ENCODE assay signal across 1 cellular context in the genomic region with DNA sequence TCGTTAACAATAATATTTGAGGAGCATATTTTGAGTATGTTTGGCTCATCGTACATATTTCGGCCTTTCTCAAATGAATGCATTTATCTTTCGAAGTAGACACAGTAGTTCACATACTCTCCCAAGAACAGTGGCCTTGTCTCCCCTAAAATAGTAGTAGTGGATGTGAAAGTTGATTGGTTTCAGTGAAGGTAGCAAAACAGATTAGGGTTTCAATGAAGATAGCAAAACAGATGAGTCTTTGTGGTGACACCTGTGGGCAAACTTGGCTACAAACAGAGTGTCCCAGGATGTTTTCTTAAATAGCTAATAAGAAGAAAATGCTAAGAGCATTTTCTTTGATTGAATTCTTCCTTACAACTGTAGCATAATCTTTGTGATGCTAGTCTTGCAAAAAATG.
TF ChIP-seq lines count a peak whose summit lies in the region.

No MANE protein-coding gene starts in this region.

TF ChIP-seq in GM23338, 12 proteins besides CTCF, POLR2A, EP300 and RAD21 (continued from another document):
- no peak for TF ChIP-seq JUNB (IDR thresholded peaks at IDR 0.05; ENCODE audit: unreplicated experiment)
- no peak for TF ChIP-seq STAT1 (IDR thresholded peaks at IDR 0.05; ENCODE audit: unreplicated experiment)
- no peak for TF ChIP-seq NANOG (IDR thresholded peaks at IDR 0.05; ENCODE audit: borderline replicate concordance)
- no peak for TF ChIP-seq ZNF331 (CRISPR knock-in tag; IDR thresholded peaks at IDR 0.05; ENCODE audit: low read depth)
- TF ChIP-seq REST (IDR thresholded peaks at IDR 0.05; ENCODE audit: unreplicated experiment), result no peak
- TF ChIP-seq ETS1 (IDR thresholded peaks at IDR 0.05), result no peak
- no peak for TF ChIP-seq ZNF114 (CRISPR knock-in tag; IDR thresholded peaks at IDR 0.05)
